1 cellular context compared by ENCODE assay signal in genomic region chrX:69128573-69128972, GRCh38.
TF ChIP-seq lines count a peak whose summit lies in the region.

No MANE protein-coding gene starts in this region.

TF ChIP-seq in SK-N-SH, 30 proteins besides CTCF, POLR2A, EP300 and RAD21 (continued from another document):
- TF ChIP-seq FOXM1 (IDR thresholded peaks at IDR 0.05; ENCODE audit: low read depth) (no peak), EZH2phosphoT487 (IDR thresholded peaks at IDR 0.05; ENCODE audit: borderline replicate concordance, low read depth) (no peak)
- TF ChIP-seq, protein P1, sequence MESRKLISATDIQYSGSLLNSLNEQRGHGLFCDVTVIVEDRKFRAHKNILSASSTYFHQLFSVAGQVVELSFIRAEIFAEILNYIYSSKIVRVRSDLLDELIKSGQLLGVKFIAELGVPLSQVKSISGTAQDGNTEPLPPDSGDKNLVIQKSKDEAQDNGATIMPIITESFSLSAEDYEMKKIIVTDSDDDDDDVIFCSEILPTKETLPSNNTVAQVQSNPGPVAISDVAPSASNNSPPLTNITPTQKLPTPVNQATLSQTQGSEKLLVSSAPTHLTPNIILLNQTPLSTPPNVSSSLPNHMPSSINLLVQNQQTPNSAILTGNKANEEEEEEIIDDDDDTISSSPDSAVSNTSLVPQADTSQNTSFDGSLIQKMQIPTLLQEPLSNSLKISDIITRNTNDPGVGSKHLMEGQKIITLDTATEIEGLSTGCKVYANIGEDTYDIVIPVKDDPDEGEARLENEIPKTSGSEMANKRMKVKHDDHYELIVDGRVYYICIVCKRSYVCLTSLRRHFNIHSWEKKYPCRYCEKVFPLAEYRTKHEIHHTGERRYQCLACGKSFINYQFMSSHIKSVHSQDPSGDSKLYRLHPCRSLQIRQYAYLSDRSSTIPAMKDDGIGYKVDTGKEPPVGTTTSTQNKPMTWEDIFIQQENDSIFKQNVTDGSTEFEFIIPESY (IDR thresholded peaks at IDR 0.05; ENCODE audit: borderline replicate concordance, low read depth): no peak
